ENCODE assay signal across 20 cellular contexts in genomic region chr18:11125372-11126315, GRCh38. TPM values are rescaled to one million over a fixed set of nuclear protein-coding genes. Genes with fewer than 3 reads are reported as not detected.
A peak's percentile ranks its signal among the peaks of the same experiment; 100 is the strongest.
DNase-seq lines count a peak whose midpoint lies in the region; ATAC-seq, FAIRE-seq and TF ChIP-seq lines count a peak whose summit lies in the region.
"Had no signal": no experiment of that assay in that cellular context is flagged by ENCODE, and none has a peak within 500 bp of the region (broad histone marks: within the 10 kb centered on the region; RNA-seq: fewer than 3 reads in every experiment).

No MANE protein-coding gene starts in this region.

- H2AFZ ChIP-seq in IMR-90 (replicated peaks; ENCODE audit: low read length, poor library complexity) = peak overlapping the region; percentile 26
- no peak overlapping the region for H2AFZ ChIP-seq in HepG2 (ENCODE audit: low read length)

- H3K4ac ChIP-seq in IMR-90 (ENCODE audit: low read depth, low read length) = peak overlapping the region; percentile 25

- intact Hi-C loops in IMR-90 (cut with micrococcal nuclease) (no loop called here), HepG2 (cut with micrococcal nuclease; ENCODE audit: unreplicated experiment) (no loop called here)

- H4K5ac ChIP-seq in IMR-90 (ENCODE audit: low read depth, low read length) = no peak overlapping the region

- H3K9ac ChIP-seq in IMR-90 (ENCODE audit: low read depth, low read length) = no peak overlapping the region
- no peak overlapping the region for H3K9ac ChIP-seq in HepG2 (ENCODE audit: insufficient read depth, low read depth, low read length)
- H3K9ac ChIP-seq: BLaER1 treated with 17β-estradiol and CSF1 and Interleukin-3, amounts not matched to agents 10 nM and 100 nM; KMS-11 had no signal

- peak; percentile 57 for ATAC-seq in IMR-90 (ENCODE audit: low read depth)
- ATAC-seq in HepG2 = peak; percentile 47; the same call in 1 of the 3 replicates
- ATAC-seq: CD8-positive, alpha-beta T cell had no signal

- no peaks in the 10 kb centered on the region; the same call in 1 of the 2 replicates for H4K20me1 ChIP-seq in IMR-90 (ENCODE audit: insufficient read depth, low read length)
- H4K20me1 ChIP-seq in HepG2 (ENCODE audit: insufficient read depth, low read length) = no peaks in the 10 kb centered on the region
- H4K20me1 ChIP-seq: BLaER1 treated with 17β-estradiol and CSF1 and Interleukin-3, amounts not matched to agents 10 nM and 100 nM had no signal

- in situ Hi-C loops in IMR-90 (cut with MboI; ENCODE audit: low sequenced_read_pairs) = no loop called here
- in situ Hi-C loops in HepG2 (cut with HindIII; ENCODE audit: extremely low pct_ligation_motif_present, low pct_unique_long_range_greater_than_20kb) = no loop called here

- no peaks in the 10 kb centered on the region for H3K79me2 ChIP-seq in HepG2 (ENCODE audit: insufficient read depth, low read length)

- H4K8ac ChIP-seq in IMR-90 (ENCODE audit: low read depth in 2 of 2, low read length in 2 of 2) = peak overlapping the region in 1 of 2 experiments; percentile 9; a peak in 1 of 4 replicates

- H3K9me1 ChIP-seq in IMR-90 (ENCODE audit: insufficient read depth, low read length) = no peaks in the 10 kb centered on the region; the same call in 1 of the 2 replicates

- TF ChIP-seq CTCF in IMR-90 (conservative IDR thresholded peaks at IDR 0.05; ENCODE audit: low read depth, low read length) = no peak
- TF ChIP-seq CTCF in HepG2 (CRISPR knock-in tag; IDR thresholded peaks at IDR 0.05) = no peak

- dilution Hi-C loops in IMR-90 (cut with HindIII; ENCODE audit: low sequenced_read_pairs, unreplicated experiment) = no loop called here

- no peak overlapping the region for H2BK5ac ChIP-seq in IMR-90 (ENCODE audit: low read depth, low read length, poor library complexity, severe bottlenecking)

- H3K9me3 ChIP-seq in IMR-90 (ENCODE audit: control insufficient read depth, insufficient read depth, low read length) (peaks cover 12% of the 10 kb centered on the region), HepG2 (ENCODE audit: low read length) (no peaks in the 10 kb centered on the region), small intestine (ENCODE audit: control insufficient read depth, low read depth) (no peaks in the 10 kb centered on the region)

- BruUV-seq in IMR-90 (replicated peaks; lab: Mats Ljungman, UMichigan) (no TSS peak), HepG2 (replicated peaks; lab: Mats Ljungman, UMichigan) (no TSS peak)

- H3K18ac ChIP-seq in IMR-90 (ENCODE audit: low read depth, low read length) = peak overlapping the region; percentile 35; the same call in 1 of the 2 replicates

- H2BK15ac ChIP-seq in IMR-90 (ENCODE audit: low read depth, low read length) = peak overlapping the region; percentile 31; the same call in 1 of the 3 replicates

- H2AK9ac ChIP-seq in IMR-90 (replicated peaks; ENCODE audit: low read depth, low read length, poor library complexity) = no peak overlapping the region

- no peak for TF ChIP-seq EP300 in HepG2 (IDR thresholded peaks at IDR 0.05; ENCODE audit: low read depth in 2 of 2, low read length in 2 of 2)
- no peak for TF ChIP-seq EP300 in HepG2 (CRISPR knock-in tag; IDR thresholded peaks at IDR 0.05; ENCODE audit: borderline replicate concordance)

- H3K56ac ChIP-seq in IMR-90 (ENCODE audit: extremely low read depth, insufficient read depth, low read length) = no peak overlapping the region

- no peak overlapping the region for H2BK120ac ChIP-seq in IMR-90 (ENCODE audit: low read depth, low read length)

- H4K91ac ChIP-seq in IMR-90 (ENCODE audit: insufficient read depth, low read depth, low read length) = no peak overlapping the region

- peak overlapping the region; percentile 50; the same call in 1 of the 2 replicates for H3K14ac ChIP-seq in IMR-90 (replicated peaks; ENCODE audit: low read depth, low read length)

- H3K23ac ChIP-seq in IMR-90 (ENCODE audit: low read depth, low read length) = no peak overlapping the region

- peak overlapping the region; percentile 45 for H2AK5ac ChIP-seq in IMR-90 (ENCODE audit: low read depth, low read length)

- H2BK20ac ChIP-seq in IMR-90 (ENCODE audit: low read depth, low read length) = no peak overlapping the region

- no peak for TF ChIP-seq POLR2A in IMR-90 (IDR thresholded peaks at IDR 0.05; ENCODE audit: low read depth, low read length)
- no peak for TF ChIP-seq POLR2A in HepG2 (IDR thresholded peaks at IDR 0.05; ENCODE audit: insufficient read depth in 1 of 2, low read depth in 2 of 2, low read length in 2 of 2)
- TF ChIP-seq POLR2A in erythroblast (IDR thresholded peaks at IDR 0.05; ENCODE audit: low read length) = no peak
- TF ChIP-seq POLR2A in H54 (IDR thresholded peaks at IDR 0.05; ENCODE audit: low read depth, low read length) = no peak

- peak; percentile 34 for DNase-seq in IMR-90
- no peak for DNase-seq in HepG2 (ENCODE audit: low spot score)
- DNase-seq in small intestine = peak; percentile 10
- no peak for DNase-seq in iPS-NIHi11 (ENCODE audit: low spot score)
- DNase-seq in erythroblast (lab: John Stamatoyannopoulos, UW) = no peak
- DNase-seq in H54 (ENCODE audit: insufficient read length, low spot score) = no peak
- DNase-seq: Calu3; CD8-positive, alpha-beta T cell; GF-D8; MV-4-11; NCI-H1417; NCI-H187; NCI-H226; NCI-H524; NCI-H82; OCI-M1 had no signal

- CTCF ChIA-PET in IMR-90 (lab: Yijun Ruan, JAX) (interaction anchor here (0.7 to 1.2 kb wide), 2 partner anchors 12 to 18 kb away, joined by 3 to 4 read pairs; no protein-coding TSS in a partner anchor), HepG2 (lab: Yijun Ruan, JAX; ENCODE audit: low intra/inter-chr PET ratio, low total read pairs) (no interaction called here)

- H3K4me3 ChIP-seq in IMR-90 (ENCODE audit: insufficient read depth, low read depth, low read length) = no peak overlapping the region
- H3K4me3 ChIP-seq in HepG2 (replicated peaks in 1 of 3; ENCODE audit: insufficient read depth in 1 of 3, low read depth in 2 of 3, low read length in 3 of 3) = no peak overlapping the region
- no peak overlapping the region for H3K4me3 ChIP-seq in small intestine (ENCODE audit: low read depth in 1 of 2, low read length in 2 of 2)
- H3K4me3 ChIP-seq: BLaER1 treated with 17β-estradiol and CSF1 and Interleukin-3, amounts not matched to agents 10 nM and 100 nM had no signal

- peak overlapping the region; percentile 30; the same call in 1 of the 2 replicates for H3K27ac ChIP-seq in IMR-90 (ENCODE audit: insufficient read depth, low read length)
- peak overlapping the region; percentile 3 for H3K27ac ChIP-seq in cingulate gyrus (ENCODE audit: low read depth, low read length)
- H3K27ac ChIP-seq in HepG2 (ENCODE audit: extremely low read length, insufficient read depth, low read length) = no peak overlapping the region
- no peak overlapping the region for H3K27ac ChIP-seq in small intestine (ENCODE audit: low read depth in 1 of 2, low read length in 1 of 2)
- H3K27ac ChIP-seq: BLaER1 treated with 17β-estradiol and CSF1 and Interleukin-3, amounts not matched to agents 10 nM and 100 nM; KMS-11 had no signal

- WGBS in IMR-90 (ENCODE audit: extremely low coverage in 2 of 2, insufficient read length in 1 of 2), 2 experiments = 17% methylated on average over 1 of the region's 11 CpGs; no CpG with 5 or more reads in 1 of the 2 experiments
- WGBS in HepG2 (ENCODE audit: low lambda C conversion rate) = 85% methylated on average over 11 of the region's 11 CpGs
- 33 to 47% (median 39%) methylated on average over 11 of the region's 11 CpGs for WGBS in small intestine, 3 donors

- FAIRE-seq in HepG2 (lab: Jason Lieb, UNC) = no peak
- FAIRE-seq in small intestine (lab: Jason Lieb, UNC) = no peak
- no peak for FAIRE-seq in H54 (lab: Jason Lieb, UNC)
- FAIRE-seq: H1 had no signal

- TF ChIP-seq RAD21 in IMR-90 (IDR thresholded peaks at IDR 0.05; ENCODE audit: low read length) = no peak
- TF ChIP-seq RAD21 in HepG2 (CRISPR knock-in tag; IDR thresholded peaks at IDR 0.05) = no peak

- H3K4me2 ChIP-seq in IMR-90 (ENCODE audit: low read depth, low read length) (peak overlapping the region; percentile 6), HepG2 (ENCODE audit: low read depth, low read length) (no peak overlapping the region)
- H3K4me2 ChIP-seq: BLaER1 treated with 17β-estradiol and CSF1 and Interleukin-3, amounts not matched to agents 10 nM and 100 nM; KMS-11 had no signal

- 0 out of 4 replicates have a peak, but pooled peaks cover 0 to 7% of the 10 kb centered on the region in 2 experiments for H3K79me1 ChIP-seq in IMR-90 (ENCODE audit: low read depth in 1 of 2, low read length in 2 of 2)

- H3K4me1 ChIP-seq in IMR-90 (ENCODE audit: control insufficient read depth, insufficient read depth, low read length) (peaks cover 9% of the 10 kb centered on the region; the same call in 1 of the 2 replicates), HepG2 (ENCODE audit: insufficient read depth, low read length) (peaks cover 50% of the 10 kb centered on the region), small intestine (ENCODE audit: control insufficient read depth in 2 of 2, insufficient read depth in 1 of 2, low read depth in 1 of 2, low read length in 1 of 2) (no peaks in the 10 kb centered on the region)
- H3K4me1 ChIP-seq: BLaER1 treated with 17β-estradiol and CSF1 and Interleukin-3, amounts not matched to agents 10 nM and 100 nM had no signal

- H3K36me3 ChIP-seq in IMR-90 (ENCODE audit: control insufficient read depth, insufficient read depth, low read length) (no peaks in the 10 kb centered on the region), HepG2 (replicated peaks in 1 of 2; ENCODE audit: control insufficient read depth in 1 of 2, insufficient read depth in 2 of 2, low read length in 2 of 2) (no peaks in the 10 kb centered on the region), small intestine (ENCODE audit: control insufficient read depth in 2 of 2, insufficient read depth in 2 of 2, low read length in 2 of 2) (no peaks in the 10 kb centered on the region)
- H3K36me3 ChIP-seq: BLaER1 treated with 17β-estradiol and CSF1 and Interleukin-3, amounts not matched to agents 10 nM and 100 nM had no signal

- POLR2A ChIA-PET in IMR-90 (lab: Charles Lee; ENCODE audit: unreplicated experiment) (interaction anchor here (1.0 kb wide), 1 partner anchor 17 kb away, joined by 3 read pairs; no protein-coding TSS in a partner anchor), HepG2 (lab: Yijun Ruan, JAX) (no interaction called here)

- H3K27me3 ChIP-seq in IMR-90 (ENCODE audit: control insufficient read depth, insufficient read depth, low read length) = no peaks in the 10 kb centered on the region
- H3K27me3 ChIP-seq in HepG2 (ENCODE audit: control insufficient read depth in 1 of 2, insufficient read depth in 2 of 2, low read length in 2 of 2) = no peaks in the 10 kb centered on the region
- no peaks in the 10 kb centered on the region for H3K27me3 ChIP-seq in small intestine (ENCODE audit: control insufficient read depth in 2 of 2, insufficient read depth in 2 of 2, low read length in 2 of 2)
- H3K27me3 ChIP-seq: BLaER1 treated with 17β-estradiol and CSF1 and Interleukin-3, amounts not matched to agents 10 nM and 100 nM had no signal

RNA-seq across cellular contexts. Expression of gene PIEZO2, which starts 23.7 kb away (rescaled TPM):
- total RNA-seq in IMR-90 (2012; rRNA removed) = 3.3 and 4.1 TPM in 2 replicates
- polyA plus RNA-seq in IMR-90 (2012; rRNA removed) = 2.2 and 2.4 TPM in 2 replicates
- polyA plus RNA-seq in IMR-90 (2012; cell fraction: cytosol; rRNA removed) = 1.5 and 1.9 TPM in 2 replicates
- polyA plus RNA-seq in IMR-90 (2012; cell fraction: nucleus; rRNA removed; ENCODE audit: low replicate concordance) = 1.6 and 3.6 TPM in 2 replicates
- 25.5 and 27.2 TPM in 2 replicates for total RNA-seq in HepG2 (2016; rRNA removed; fragmentation: Illumina TruSeq; extraction: Trizol)
- 4.1 and 5.8 TPM in 2 replicates for total RNA-seq in HepG2 (2016; cell fraction: cytosol; rRNA removed; fragmentation: Illumina TruSeq; extraction: Trizol; ENCODE audit: low read depth)
- 24.4 and 26.8 TPM in 2 replicates for total RNA-seq in HepG2 (2016; cell fraction: insoluble cytoplasmic fraction; rRNA removed; fragmentation: Illumina TruSeq; extraction: Trizol)
- total RNA-seq in HepG2 (2016; cell fraction: membrane; rRNA removed; fragmentation: Illumina TruSeq; extraction: Trizol) = 8.1 and 8.3 TPM in 2 replicates
- total RNA-seq in HepG2 (2016; cell fraction: nucleus; rRNA removed; fragmentation: Illumina TruSeq; extraction: Trizol) = 50.2 and 51.9 TPM in 2 replicates
- 15.2 and 15.3 TPM in 2 replicates for polyA plus RNA-seq in HepG2 (2011; rRNA removed)
- polyA plus RNA-seq in HepG2 (2011; cell fraction: cytosol; rRNA removed) = 14.0 and 14.4 TPM in 2 replicates
- polyA plus RNA-seq in HepG2 (2011; cell fraction: nucleus; rRNA removed) = 40.5 and 45.2 TPM in 2 replicates
- 12.3 and 17.3 TPM in 2 replicates for polyA plus RNA-seq in HepG2 (2012)
- 1.0 TPM in 2 replicates for polyA plus RNA-seq in HepG2 (2016; cell fraction: cytosol; fragmentation: Illumina TruSeq; extraction: Trizol; ENCODE audit: low read depth)
- polyA plus RNA-seq in HepG2 (2016; cell fraction: insoluble cytoplasmic fraction; fragmentation: Illumina TruSeq; extraction: Trizol; ENCODE audit: low read depth) = 19.5 and 19.7 TPM in 2 replicates
- polyA plus RNA-seq in HepG2 (2016; cell fraction: membrane; fragmentation: Illumina TruSeq; extraction: Trizol; ENCODE audit: low read depth) = 2.4 and 2.7 TPM in 2 replicates
- 45.5 and 46.6 TPM in 2 replicates for polyA plus RNA-seq in HepG2 (2016; cell fraction: nucleus; fragmentation: Illumina TruSeq; extraction: Trizol; ENCODE audit: insufficient read depth, low read depth)
- 0.26 and 56.3 TPM in 2 replicates for polyA minus RNA-seq in HepG2 (2011; rRNA and poly(A)+ RNA removed; ENCODE audit: low replicate concordance)
- 27.0 and 35.0 TPM in 2 replicates for polyA minus RNA-seq in HepG2 (2011; cell fraction: cytosol; rRNA and poly(A)+ RNA removed)
- 83.7 and 91.6 TPM in 2 replicates for polyA minus RNA-seq in HepG2 (2011; cell fraction: nucleus; rRNA and poly(A)+ RNA removed)
- polyA plus RNA-seq in small intestine = 1 to 10 TPM in 1 of 3 donors, under 1 TPM in 1, not detected in 1; 0.81 to 1.8 TPM
- total RNA-seq: CD8-positive, alpha-beta T cell had no signal

Comparison
In these comparisons a context has a peak if more than half of its experiments do, and no peak if none do; other contexts are left out.
1. DNase-seq: peak in IMR-90 (single experiment) and small intestine (single experiment); none in HepG2 (single experiment), iPS-NIHi11 (single experiment), erythroblast (0 of 2) and H54 (single experiment).
2. H3K27ac ChIP-seq: peak in IMR-90 (single experiment) and cingulate gyrus (single experiment); none in HepG2 (single experiment) and small intestine (0 of 2).